ENCODE assay signal across 1 cellular context in the genomic region with DNA sequence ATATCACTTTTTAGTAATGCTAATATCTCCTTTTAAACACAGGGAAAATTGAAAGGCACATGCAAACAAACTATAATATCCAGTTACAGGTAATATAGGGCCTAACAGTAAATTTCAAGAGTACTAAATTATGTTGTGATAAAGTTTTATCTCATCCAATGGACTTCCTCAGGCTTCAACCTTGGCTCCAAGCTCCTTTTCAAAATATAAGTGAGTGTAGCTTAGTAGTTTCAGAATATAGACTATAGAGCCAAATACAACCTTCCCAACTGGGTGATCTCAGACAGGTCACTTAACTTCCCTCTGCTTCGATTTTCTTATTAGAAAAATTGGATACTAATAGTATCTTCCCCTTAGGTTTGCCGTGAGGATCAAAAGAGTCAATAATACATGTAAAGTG.
TF ChIP-seq lines count a peak whose summit lies in the region.

No MANE protein-coding gene starts in this region.

TF ChIP-seq in K562, 482 proteins besides CTCF, POLR2A, EP300 and RAD21 (continued from another document):
- TF ChIP-seq, protein P1, sequence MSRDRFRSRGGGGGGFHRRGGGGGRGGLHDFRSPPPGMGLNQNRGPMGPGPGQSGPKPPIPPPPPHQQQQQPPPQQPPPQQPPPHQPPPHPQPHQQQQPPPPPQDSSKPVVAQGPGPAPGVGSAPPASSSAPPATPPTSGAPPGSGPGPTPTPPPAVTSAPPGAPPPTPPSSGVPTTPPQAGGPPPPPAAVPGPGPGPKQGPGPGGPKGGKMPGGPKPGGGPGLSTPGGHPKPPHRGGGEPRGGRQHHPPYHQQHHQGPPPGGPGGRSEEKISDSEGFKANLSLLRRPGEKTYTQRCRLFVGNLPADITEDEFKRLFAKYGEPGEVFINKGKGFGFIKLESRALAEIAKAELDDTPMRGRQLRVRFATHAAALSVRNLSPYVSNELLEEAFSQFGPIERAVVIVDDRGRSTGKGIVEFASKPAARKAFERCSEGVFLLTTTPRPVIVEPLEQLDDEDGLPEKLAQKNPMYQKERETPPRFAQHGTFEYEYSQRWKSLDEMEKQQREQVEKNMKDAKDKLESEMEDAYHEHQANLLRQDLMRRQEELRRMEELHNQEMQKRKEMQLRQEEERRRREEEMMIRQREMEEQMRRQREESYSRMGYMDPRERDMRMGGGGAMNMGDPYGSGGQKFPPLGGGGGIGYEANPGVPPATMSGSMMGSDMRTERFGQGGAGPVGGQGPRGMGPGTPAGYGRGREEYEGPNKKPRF (IDR thresholded peaks at IDR 0.05; ENCODE audit: low read depth, low read length): no peak
- TF ChIP-seq, protein P2, sequence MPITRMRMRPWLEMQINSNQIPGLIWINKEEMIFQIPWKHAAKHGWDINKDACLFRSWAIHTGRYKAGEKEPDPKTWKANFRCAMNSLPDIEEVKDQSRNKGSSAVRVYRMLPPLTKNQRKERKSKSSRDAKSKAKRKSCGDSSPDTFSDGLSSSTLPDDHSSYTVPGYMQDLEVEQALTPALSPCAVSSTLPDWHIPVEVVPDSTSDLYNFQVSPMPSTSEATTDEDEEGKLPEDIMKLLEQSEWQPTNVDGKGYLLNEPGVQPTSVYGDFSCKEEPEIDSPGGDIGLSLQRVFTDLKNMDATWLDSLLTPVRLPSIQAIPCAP (CRISPR knock-in tag; IDR thresholded peaks at IDR 0.05; ENCODE audit: borderline replicate concordance): no peak
TF ChIP-seq in K562: peak in this region for 1.
